Comparison of ENCODE assay signal across 8 cellular contexts in genomic region chr11:34274712-34275398, GRCh38.
DNase-seq lines count a peak whose midpoint lies in the region; ATAC-seq and TF ChIP-seq lines count a peak whose summit lies in the region.

No MANE protein-coding gene starts in this region.

- BruUV-seq in A673 (replicated peaks; lab: Mats Ljungman, UMichigan): no TSS peak

- H3K4me3 ChIP-seq in A673 (ENCODE audit: low read depth, low read length, poor library complexity, severe bottlenecking): no peak overlapping the region

- POLR2A ChIA-PET in A673 (lab: Charles Lee; ENCODE audit: low non-redundant PET): no interaction called here

- no peak for TF ChIP-seq CTCF in A673 (conservative IDR thresholded peaks at IDR 0.05; ENCODE audit: low read depth, low read length)

- H3K27me3 ChIP-seq in A673 (replicated peaks; ENCODE audit: insufficient read depth, low read depth, low read length, poor library complexity): no peaks in the 10 kb centered on the region

- H3K9me3 ChIP-seq in A673 (ENCODE audit: low read depth, low read length, poor library complexity, severe bottlenecking): no peaks in the 10 kb centered on the region

- peaks cover 14% of the 10 kb centered on the region for H3K4me1 ChIP-seq in A673 (ENCODE audit: insufficient read depth, low read length, poor library complexity, severe bottlenecking)

- DNase-seq in A673 (ENCODE audit: low spot score): peak; percentile 76
- DNase-seq in NCI-H2196 treated with DMSO at 0.1 percent for 48 hours (lab: John Stamatoyannopoulos, UW; ENCODE audit: unreplicated experiment): peak; percentile 67
- DNase-seq in epithelial cell of prostate (ENCODE audit: low read depth, low spot score): peak; percentile 95
- DNase-seq in middle frontal gyrus (ENCODE audit: extremely low spot score, low spot score): peak; percentile 35
- no peak for DNase-seq in GM19240 (ENCODE audit: insufficient read length, low spot score)
- DNase-seq in effector CD4-positive, alpha-beta T cell: no peak

- CTCF ChIA-PET in A673 (lab: Charles Lee): no interaction called here

- H3K36me3 ChIP-seq in A673 (ENCODE audit: insufficient read depth, low read length, poor library complexity, severe bottlenecking): no peaks in the 10 kb centered on the region

- intact Hi-C loops in A673 (cut with micrococcal nuclease; ENCODE audit: unreplicated experiment): no loop called here

- ATAC-seq in GM18498 (IDR thresholded peaks at IDR 0.05; ENCODE audit: unreplicated experiment) (no peak), HG03342 (IDR thresholded peaks at IDR 0.05; ENCODE audit: unreplicated experiment) (no peak)

- H3K27ac ChIP-seq in A673 (ENCODE audit: low read depth, low read length, poor library complexity, severe bottlenecking) (no peak overlapping the region), epithelial cell of prostate (peak overlapping the region; percentile 69)

Comparison
In these comparisons a context has a peak if more than half of its experiments do, and no peak if none do; other contexts are left out.
1. DNase-seq: peak in A673 (single experiment), NCI-H2196 treated with DMSO at 0.1 percent for 48 hours (single experiment), epithelial cell of prostate (single experiment) and middle frontal gyrus (single experiment); none in GM19240 (single experiment) and effector CD4-positive, alpha-beta T cell (single experiment).